Comparison of ENCODE assay signal across 9 cellular contexts in the genomic region with DNA sequence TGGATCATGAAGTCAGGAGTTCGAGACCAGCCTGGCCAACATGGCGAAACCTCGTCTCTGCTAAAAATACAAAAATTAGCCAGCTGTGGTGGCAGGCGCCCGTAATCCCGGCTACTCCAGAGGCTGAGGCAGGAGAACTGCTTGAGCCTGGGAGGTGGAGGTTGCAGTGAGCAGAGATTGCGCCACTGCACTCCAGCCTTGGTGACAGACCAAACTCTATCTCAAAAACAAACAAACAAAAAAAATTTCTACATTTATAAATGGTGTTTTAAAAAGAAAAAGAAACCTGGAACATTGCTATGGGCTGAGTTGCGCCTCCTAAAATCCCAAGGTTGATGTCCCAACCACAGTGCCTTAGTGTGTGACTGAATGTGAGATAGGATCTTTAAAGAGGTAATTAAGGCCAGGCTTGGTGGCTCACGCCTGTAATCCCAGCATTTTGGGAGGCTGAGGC. TPM values are rescaled to one million over a fixed set of nuclear protein-coding genes. Genes with fewer than 3 reads are reported as not detected.
DNase-seq lines count a peak whose midpoint lies in the region; ATAC-seq and TF ChIP-seq lines count a peak whose summit lies in the region.
"Not testable (repeated sequence)": the region's sequence is repeated elsewhere in the genome, so short reads cannot be mapped to it uniquely, and the experiment has no call there.
"Had no signal": no experiment of that assay in that cellular context is flagged by ENCODE, and none has a peak within 500 bp of the region (broad histone marks: within the 10 kb centered on the region; RNA-seq: fewer than 3 reads in every experiment).

No MANE protein-coding gene starts in this region.

- peak overlapping the region; percentile 28; the same call in 1 of the 2 replicates for H3K14ac ChIP-seq in IMR-90 (replicated peaks; ENCODE audit: low read depth, low read length)
- H3K14ac ChIP-seq in mesenchymal stem cell (ENCODE audit: low read length in 2 of 2): not testable (repeated sequence)

- H3K18ac ChIP-seq in IMR-90 (ENCODE audit: low read depth, low read length) (peak overlapping the region; percentile 61; the same call in 1 of the 2 replicates), mesenchymal stem cell (ENCODE audit: low read depth in 1 of 2, low read length in 2 of 2) (peak overlapping the region; percentile 25 to 71)

- H2BK12ac ChIP-seq in mesenchymal stem cell (ENCODE audit: low read length in 2 of 2): peak overlapping the region; percentile 85 to 100

- peak overlapping the region; percentile 97 for H2AK5ac ChIP-seq in IMR-90 (ENCODE audit: low read depth, low read length)
- H2AK5ac ChIP-seq in mesenchymal stem cell (ENCODE audit: low read length, severe bottlenecking): not testable (repeated sequence)

- DNase-seq in Calu3; IMR-90; RWPE2 (ENCODE audit: low spot score); chondrocyte (ENCODE audit: low spot score): not testable (repeated sequence)
- DNase-seq in left lobe of liver (ENCODE audit: low spot score) (peak; percentile 58), mesenchymal stem cell (peak; percentile 52)

- H3K4ac ChIP-seq in IMR-90 (ENCODE audit: low read depth, low read length) (peak overlapping the region; percentile 98), mesenchymal stem cell (ENCODE audit: low read depth in 1 of 2, low read length in 2 of 2) (peak overlapping the region in 1 of 2 experiments; percentile 98)

- not testable (repeated sequence) for ATAC-seq in IMR-90 (ENCODE audit: low read depth); RWPE2 (ENCODE audit: low read depth)
- peak; percentile 6 for ATAC-seq in left lobe of liver

- WGBS in IMR-90 (ENCODE audit: extremely low coverage in 2 of 2, insufficient read length in 1 of 2), 2 experiments: 100% methylated on average over 2 of the region's 9 CpGs; no CpG with 5 or more reads in 1 of the 2 experiments
- 90% methylated on average over 8 of the region's 9 CpGs for WGBS in mesenchymal stem cell

- not testable (repeated sequence) for H3K9me3 Mint-ChIP-seq in Calu3 (ENCODE audit: low read depth, unreplicated experiment); chondrocyte (ENCODE audit: low read depth)

- CTCF ChIA-PET in Calu3 (lab: Charles Lee): interaction anchor here (0.7 kb wide), 1 partner anchor 24 kb away, joined by 3 read pairs; no protein-coding TSS in a partner anchor
- CTCF ChIA-PET in IMR-90 (lab: Yijun Ruan, JAX): not testable (repeated sequence)

- not testable (repeated sequence) for H3K27ac ChIP-seq in IMR-90 (ENCODE audit: insufficient read depth, low read length); mesenchymal stem cell (ENCODE audit: low read length, poor library complexity, severe bottlenecking)
- H3K27ac ChIP-seq in RWPE2 (ENCODE audit: poor library complexity, severe bottlenecking) (peak overlapping the region; percentile 99), subcutaneous abdominal adipose tissue (ENCODE audit: low read depth, low read length) (peak overlapping the region; percentile 90)

- TF ChIP-seq RAD21 in IMR-90 (IDR thresholded peaks at IDR 0.05; ENCODE audit: low read length): not testable (repeated sequence)

- TF ChIP-seq POLR2A in IMR-90 (IDR thresholded peaks at IDR 0.05; ENCODE audit: low read depth, low read length): not testable (repeated sequence)

- not testable (repeated sequence) for H3K9me3 ChIP-seq in IMR-90 (ENCODE audit: control insufficient read depth, insufficient read depth, low read length); RWPE2 (ENCODE audit: severe bottlenecking); mesenchymal stem cell (ENCODE audit: control insufficient read depth, low read length); subcutaneous abdominal adipose tissue (ENCODE audit: control insufficient read depth in 5 of 5, low read length in 5 of 5)

- POLR2A ChIA-PET in IMR-90 (lab: Charles Lee; ENCODE audit: unreplicated experiment): not testable (repeated sequence)

- not testable (repeated sequence) for H3K36me3 ChIP-seq in IMR-90 (ENCODE audit: control insufficient read depth, insufficient read depth, low read length); RWPE2 (ENCODE audit: low read depth); mesenchymal stem cell (ENCODE audit: control insufficient read depth in 1 of 2, insufficient read depth in 2 of 2, low read depth in 1 of 2, low read length in 2 of 2); subcutaneous abdominal adipose tissue (ENCODE audit: control insufficient read depth in 5 of 5, insufficient read depth in 5 of 5, low read length in 5 of 5)

- peak overlapping the region in 1 of 2 experiments; percentile 96; a peak in 2 of 4 replicates for H4K8ac ChIP-seq in IMR-90 (ENCODE audit: low read depth in 2 of 2, low read length in 2 of 2)
- not testable (repeated sequence) for H4K8ac ChIP-seq in mesenchymal stem cell (ENCODE audit: low read length)

- H3K4me1 Mint-ChIP-seq in Calu3 (ENCODE audit: low read depth, unreplicated experiment) (peaks cover 66% of the 10 kb centered on the region), chondrocyte (ENCODE audit: low read depth) (peaks cover 60% of the 10 kb centered on the region)

- not testable (repeated sequence) for H3K9ac ChIP-seq in IMR-90 (ENCODE audit: low read depth, low read length); mesenchymal stem cell (ENCODE audit: low read length); subcutaneous abdominal adipose tissue (ENCODE audit: low read length in 5 of 5)

- not testable (repeated sequence) for H2AK9ac ChIP-seq in IMR-90 (replicated peaks; ENCODE audit: low read depth, low read length, poor library complexity)

- H3K4me3 ChIP-seq in IMR-90 (ENCODE audit: insufficient read depth, low read depth, low read length); RWPE2 (ENCODE audit: severe bottlenecking); mesenchymal stem cell (ENCODE audit: insufficient read depth in 1 of 2, low read depth in 1 of 2, low read length in 2 of 2); subcutaneous abdominal adipose tissue (ENCODE audit: low read depth in 1 of 5, low read length in 5 of 5): not testable (repeated sequence)

- not testable (repeated sequence) for H3K4me3 Mint-ChIP-seq in Calu3 (ENCODE audit: low read depth, unreplicated experiment); chondrocyte (ENCODE audit: unreplicated experiment)

- H3K27me3 ChIP-seq in IMR-90 (ENCODE audit: control insufficient read depth, insufficient read depth, low read length); RWPE2 (ENCODE audit: insufficient read depth, poor library complexity, severe bottlenecking); mesenchymal stem cell (ENCODE audit: control insufficient read depth in 1 of 2, insufficient read depth in 1 of 2, low read length in 2 of 2); subcutaneous abdominal adipose tissue (ENCODE audit: control insufficient read depth in 5 of 5, insufficient read depth in 4 of 5, low read length in 5 of 5): not testable (repeated sequence)

- H4K5ac ChIP-seq in IMR-90 (ENCODE audit: low read depth, low read length): not testable (repeated sequence)

- not testable (repeated sequence) for TF ChIP-seq CTCF in Calu3 (IDR thresholded peaks at IDR 0.05; ENCODE audit: unreplicated experiment); IMR-90 (conservative IDR thresholded peaks at IDR 0.05; ENCODE audit: low read depth, low read length); RWPE2 (IDR thresholded peaks at IDR 0.05; ENCODE audit: poor library complexity, severe bottlenecking); chondrocyte (IDR thresholded peaks at IDR 0.05)

- H3K27ac Mint-ChIP-seq in Calu3 (ENCODE audit: unreplicated experiment) (peak overlapping the region; percentile 88), chondrocyte (ENCODE audit: unreplicated experiment) (peak overlapping the region; percentile 57)

- H3K27me3 Mint-ChIP-seq in Calu3 (ENCODE audit: unreplicated experiment); chondrocyte (ENCODE audit: low read depth): not testable (repeated sequence)

- peak overlapping the region; percentile 99 for H4K91ac ChIP-seq in IMR-90 (ENCODE audit: insufficient read depth, low read depth, low read length)
- H4K91ac ChIP-seq in mesenchymal stem cell (ENCODE audit: low read length): peak overlapping the region; percentile 96

- dilution Hi-C loops in IMR-90 (cut with HindIII; ENCODE audit: low sequenced_read_pairs, unreplicated experiment): not testable (repeated sequence)

- peaks cover 23% of the 10 kb centered on the region for H3K36me3 Mint-ChIP-seq in Calu3 (ENCODE audit: insufficient read depth, unreplicated experiment)
- not testable (repeated sequence) for H3K36me3 Mint-ChIP-seq in chondrocyte (ENCODE audit: low read depth)

- H3K9me1 ChIP-seq in IMR-90 (ENCODE audit: insufficient read depth, low read length): peaks cover 32% of the 10 kb centered on the region

- not testable (repeated sequence) for H3K23ac ChIP-seq in IMR-90 (ENCODE audit: low read depth, low read length); mesenchymal stem cell (ENCODE audit: low read length in 2 of 2)

- H2BK5ac ChIP-seq in IMR-90 (ENCODE audit: low read depth, low read length, poor library complexity, severe bottlenecking): peak overlapping the region; percentile 22
- not testable (repeated sequence) for H2BK5ac ChIP-seq in mesenchymal stem cell (ENCODE audit: low read depth, low read length, poor library complexity, severe bottlenecking)

- H3K4me1 ChIP-seq in IMR-90 (ENCODE audit: control insufficient read depth, insufficient read depth, low read length) (peaks cover 38% of the 10 kb centered on the region), RWPE2 (ENCODE audit: insufficient read depth, poor library complexity, severe bottlenecking) (peaks cover 30% of the 10 kb centered on the region), mesenchymal stem cell (ENCODE audit: control insufficient read depth, insufficient read depth, low read depth, low read length) (peaks cover 19% of the 10 kb centered on the region), subcutaneous abdominal adipose tissue (ENCODE audit: control insufficient read depth in 5 of 5, insufficient read depth in 5 of 5, low read length in 5 of 5) (peaks cover 11 to 59% (median 45%) of the 10 kb centered on the region in 5 donors)

- H3K4me2 ChIP-seq in IMR-90 (ENCODE audit: low read depth, low read length); mesenchymal stem cell (ENCODE audit: low read length, poor library complexity, severe bottlenecking): not testable (repeated sequence)

- peak overlapping the region; percentile 61; the same call in 1 of the 3 replicates for H2BK15ac ChIP-seq in IMR-90 (ENCODE audit: low read depth, low read length)
- H2BK15ac ChIP-seq in mesenchymal stem cell (ENCODE audit: low read depth, poor library complexity, severe bottlenecking): not testable (repeated sequence)

- H4K20me1 ChIP-seq in IMR-90 (ENCODE audit: insufficient read depth, low read length): not testable (repeated sequence)

- not testable (repeated sequence) for H2AFZ ChIP-seq in IMR-90 (replicated peaks; ENCODE audit: low read length, poor library complexity); mesenchymal stem cell (ENCODE audit: low read depth, low read length)

- H2BK120ac ChIP-seq in IMR-90 (ENCODE audit: low read depth, low read length) (peak overlapping the region; percentile 98), mesenchymal stem cell (ENCODE audit: low read depth, low read length) (peak overlapping the region; percentile 21)

- intact Hi-C loops in Calu3 (cut with micrococcal nuclease; ENCODE audit: unreplicated experiment); IMR-90 (cut with micrococcal nuclease): not testable (repeated sequence)

- H3K56ac ChIP-seq in IMR-90 (ENCODE audit: extremely low read depth, insufficient read depth, low read length): not testable (repeated sequence)

- not testable (repeated sequence) for H3K79me1 ChIP-seq in IMR-90 (ENCODE audit: low read depth in 1 of 2, low read length in 2 of 2); mesenchymal stem cell (replicated peaks; ENCODE audit: low read length, poor library complexity, severe bottlenecking)

- BruUV-seq in Calu3 (replicated peaks; lab: Mats Ljungman, UMichigan); IMR-90 (replicated peaks; lab: Mats Ljungman, UMichigan): not testable (repeated sequence)

- in situ Hi-C loops in IMR-90 (cut with MboI; ENCODE audit: low sequenced_read_pairs): not testable (repeated sequence)

- peak overlapping the region; percentile 85 for H2BK20ac ChIP-seq in IMR-90 (ENCODE audit: low read depth, low read length)

RNA-seq across cellular contexts. Expression of a gene that starts 24.7 kb away (rescaled TPM):
- total RNA-seq in Calu3 (2022) (102 and 135 TPM in 2 replicates), IMR-90 (2012; rRNA removed) (58.9 and 64.3 TPM in 2 replicates), chondrocyte (320 to 433 TPM (median 426 TPM) in 3 replicates), left lobe of liver (47.2 TPM)
- 75.6 and 79.2 TPM in 2 replicates for polyA plus RNA-seq in IMR-90 (2012; rRNA removed)
- polyA plus RNA-seq in IMR-90 (2012; cell fraction: cytosol; rRNA removed): 45.5 and 62.9 TPM in 2 replicates
- 103 and 160 TPM in 2 replicates for polyA plus RNA-seq in IMR-90 (2012; cell fraction: nucleus; rRNA removed; ENCODE audit: low replicate concordance)
- 142 TPM for polyA plus RNA-seq in mesenchymal stem cell (2013, experiment 1 of 2)
- 136 TPM for polyA plus RNA-seq in mesenchymal stem cell (2013, experiment 2 of 2)
- total RNA-seq: A673 had no signal
- polyA plus RNA-seq: CD4-positive, CD25-positive, alpha-beta regulatory T cell had no signal
